In genomic region chr6:3118353-3119039, GRCh38 we compare ENCODE assay signal across 8 cellular contexts. TPM values are rescaled to one million over a fixed set of nuclear protein-coding genes. Genes with fewer than 3 reads are reported as not detected.
DNase-seq lines count a peak whose midpoint lies in the region; ATAC-seq and TF ChIP-seq lines count a peak whose summit lies in the region.

TSS of gene BPHL (plus strand) at chr6:3118711. CDS start at chr6:3118741, 30 bp downstream.

- peak; percentile 93 for ATAC-seq in GM19397 (IDR thresholded peaks at IDR 0.05; ENCODE audit: unreplicated experiment)
- ATAC-seq in HG03565 (IDR thresholded peaks at IDR 0.05; ENCODE audit: unreplicated experiment) = peak; percentile 76

- peak; percentile 13 to 43 for TF ChIP-seq RAD21 in liver (IDR thresholded peaks at IDR 0.05)

- peak within 1 kb of the TSS; percentile 75 to 87 (median 84) for H3K4me3 ChIP-seq in liver (ENCODE audit: low read depth in 1 of 3, low read length in 3 of 3)

- peak within 1 kb of the TSS; percentile 89 to 93 for H3K9ac ChIP-seq in liver (ENCODE audit: low read depth in 1 of 2, low read length in 2 of 2)

- H3K9me3 ChIP-seq in liver (ENCODE audit: control insufficient read depth in 4 of 4, low read length in 3 of 4) = no peaks in the 10 kb centered on the region

- DNase-seq in CD1c-positive myeloid dendritic cell (ENCODE audit: extremely low spot score) = peak; percentile 98
- peak; percentile 92 for DNase-seq in NCI-H748 treated with DMSO at 0.1 percent for 48 hours (lab: John Stamatoyannopoulos, UW)
- peak; percentile 100 for DNase-seq in activated CD4-positive, alpha-beta T cell treated with anti-CD3 and anti-CD28 coated beads, Interleukin-2, amount 50 U/mL, for 48 hours
- DNase-seq in dermis microvascular lymphatic vessel endothelial cell (ENCODE audit: low read depth in 2 of 2) = peak; percentile 87 to 96
- peak; percentile 100 for DNase-seq in stimulated activated CD4-positive, alpha-beta T cell treated with anti-CD3 and anti-CD28 coated beads, Interleukin-4, amount 100 ng/mL, for 1 hour

- H3K27me3 ChIP-seq in liver (ENCODE audit: control insufficient read depth in 4 of 4, insufficient read depth in 4 of 4, low read length in 3 of 4) = no peaks in the 10 kb centered on the region

- peak within 1 kb of the TSS; percentile 94 to 96 for H3K27ac ChIP-seq in liver (ENCODE audit: low read depth in 1 of 2, low read length in 2 of 2)

- peaks cover 3 to 13% (median 10%) of the 10 kb centered on the region in 4 donors for H3K36me3 ChIP-seq in liver (ENCODE audit: control insufficient read depth in 4 of 4, insufficient read depth in 3 of 4, low read depth in 1 of 4, low read length in 3 of 4)

- peaks cover 6 to 47% (median 29%) of the 10 kb centered on the region in 4 donors for H3K4me1 ChIP-seq in liver (ENCODE audit: control insufficient read depth in 4 of 4, insufficient read depth in 4 of 4, low read length in 3 of 4)

- TF ChIP-seq CTCF in liver (IDR thresholded peaks at IDR 0.05; ENCODE audit: low read depth, low read length, missing input control) = no peak

- WGBS in liver = under 1% methylated on average over 89 of the region's 89 CpGs

TF ChIP-seq in liver, 16 proteins besides CTCF, POLR2A, EP300 and RAD21:
- no peak for TF ChIP-seq HNF4G (IDR thresholded peaks at IDR 0.05)
- peak; percentile 99 to 100 for TF ChIP-seq EGR1 (IDR thresholded peaks at IDR 0.05; ENCODE audit: low read depth in 2 of 2)
- TF ChIP-seq FOXA2 (IDR thresholded peaks at IDR 0.05) = no peak
- TF ChIP-seq ATF3 (IDR thresholded peaks at IDR 0.05) = no peak
- peak; percentile 82 for TF ChIP-seq SP1 (IDR thresholded peaks at IDR 0.05)
- peak; percentile 60 for TF ChIP-seq REST (IDR thresholded peaks at IDR 0.05)
- no peak for TF ChIP-seq TAF1 (conservative IDR thresholded peaks at IDR 0.05)
- peak in 1 of 2 donors; percentile 44 for TF ChIP-seq RXRA (IDR thresholded peaks at IDR 0.05)
- peak in 1 of 2 donors; percentile 53 for TF ChIP-seq GABPA (IDR thresholded peaks at IDR 0.05 in 1 of 2, conservative IDR thresholded peaks at IDR 0.05 in 1 of 2)
- peak; percentile 20 for TF ChIP-seq FOXA1 (IDR thresholded peaks at IDR 0.05)
- TF ChIP-seq NR2F2 (IDR thresholded peaks at IDR 0.05) = no peak
- TF ChIP-seq JUND (IDR thresholded peaks at IDR 0.05) = no peak
- no peak for TF ChIP-seq ZBTB33 (IDR thresholded peaks at IDR 0.05)
- TF ChIP-seq YY1 (IDR thresholded peaks at IDR 0.05) = peak; percentile 93
- peak; percentile 40 for TF ChIP-seq MAX (IDR thresholded peaks at IDR 0.05)
- TF ChIP-seq HNF4A (conservative IDR thresholded peaks at IDR 0.05) = no peak

RNA-seq across cellular contexts. Expression of gene BPHL, which starts in this region (rescaled TPM):
- total RNA-seq in dermis microvascular lymphatic vessel endothelial cell (10.0 and 10.1 TPM in 2 replicates), liver (10 to 100 TPM; 16.0 to 33.4 TPM)
- 10 to 100 TPM; 29.6 to 90.8 TPM for polyA plus RNA-seq in liver

Comparison
In these comparisons a context has a peak if more than half of its experiments do, and no peak if none do; other contexts are left out.
1. Peak in every context shown above with its lines: DNase-seq, ATAC-seq, H3K4me3 ChIP-seq and H3K27ac ChIP-seq.